ENCODE assay signal across 8 cellular contexts in the genomic region with DNA sequence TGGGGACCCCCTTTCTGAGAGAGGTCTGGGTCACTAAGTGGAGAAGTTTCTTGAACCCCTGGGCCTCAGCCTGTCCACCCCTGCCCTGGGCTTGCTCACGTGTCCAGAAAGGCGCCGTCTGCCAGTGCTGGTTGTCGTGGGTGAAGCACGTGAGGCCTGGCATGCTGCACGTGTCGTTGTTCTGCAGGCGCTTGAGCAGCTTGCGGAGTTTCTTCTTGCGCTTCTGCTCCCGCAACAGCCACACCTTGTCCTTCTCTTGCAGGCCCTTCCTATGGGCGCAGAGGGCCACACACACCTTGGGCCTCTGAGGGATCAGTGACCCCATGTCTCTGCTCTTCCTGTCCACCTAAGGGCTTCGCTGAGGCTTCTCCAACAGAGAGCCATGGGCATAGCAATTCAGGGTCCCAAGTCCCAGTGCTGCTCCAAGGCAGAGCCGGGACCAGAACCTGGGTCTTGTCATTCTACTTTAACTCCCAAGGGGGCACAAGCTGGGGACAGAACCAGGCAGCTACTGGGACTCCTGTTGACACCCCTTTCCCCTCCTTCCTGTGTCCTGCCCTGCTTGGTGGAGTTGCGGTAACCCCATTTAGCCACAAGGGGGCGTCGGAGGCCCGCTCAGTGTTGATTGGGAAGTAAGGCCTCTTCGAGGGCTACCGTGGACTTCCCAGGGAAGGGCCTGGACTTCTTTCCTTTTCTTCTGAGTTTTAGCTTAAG.
DNase-seq lines count a peak whose midpoint lies in the region; ATAC-seq and TF ChIP-seq lines count a peak whose summit lies in the region.

No MANE protein-coding gene starts in this region.

- CTCF ChIA-PET in PC-3 (lab: Charles Lee) = interaction anchor here (0.6 to 1.3 kb wide), 2 partner anchors 8 to 957 kb away, joined by 3 to 7 read pairs; no protein-coding TSS in a partner anchor

- no peaks in the 10 kb centered on the region for H3K79me2 ChIP-seq in PC-3 (ENCODE audit: low read length)

- TF ChIP-seq CTCF in PC-3 (conservative IDR thresholded peaks at IDR 0.05; ENCODE audit: low read depth, low read length) = peak; percentile 98
- peak; percentile 95 to 98 (median 96) for TF ChIP-seq CTCF in esophagus muscularis mucosa (IDR thresholded peaks at IDR 0.05)
- TF ChIP-seq CTCF in natural killer cell (IDR thresholded peaks at IDR 0.05) = peak; percentile 95

- POLR2A ChIA-PET in PC-3 (lab: Charles Lee; ENCODE audit: unreplicated experiment) = interaction anchor here (0.5 kb wide), 1 partner anchor 728 kb away, joined by 5 read pairs; no protein-coding TSS in a partner anchor

- no peak overlapping the region for H3K4me2 ChIP-seq in PC-3 (ENCODE audit: low read length)

- no peak for TF ChIP-seq EP300 in esophagus muscularis mucosa (IDR thresholded peaks at IDR 0.05)

- H3K9me2 ChIP-seq in PC-3 (replicated peaks; ENCODE audit: low read length) = no peaks in the 10 kb centered on the region

- H3K4me1 ChIP-seq in PC-3 (ENCODE audit: insufficient read depth, low read length) = no peaks in the 10 kb centered on the region
- peaks cover 12 to 34% (median 18%) of the 10 kb centered on the region in 4 donors for H3K4me1 ChIP-seq in esophagus muscularis mucosa

- H4K20me1 ChIP-seq in PC-3 (ENCODE audit: low read length) = no peaks in the 10 kb centered on the region

- no peaks in the 10 kb centered on the region for H3K27me3 Mint-ChIP-seq in natural killer cell (ENCODE audit: low read depth in 2 of 2)
- no peaks in the 10 kb centered on the region for H3K27me3 Mint-ChIP-seq in stimulated activated naive B cell treated with anti-CD40 and anti-IgM and Interleukin-4, amounts not matched to agents 10 μg/mL and 1 μg/mL and 100 μg/mL, for 72 hours

- H3K9me3 ChIP-seq in PC-3 (ENCODE audit: low read length) = no peaks in the 10 kb centered on the region
- H3K9me3 ChIP-seq in esophagus muscularis mucosa = no peaks in the 10 kb centered on the region

- peaks cover 7 to 8% of the 10 kb centered on the region in 2 donors for H3K4me1 Mint-ChIP-seq in natural killer cell
- H3K4me1 Mint-ChIP-seq in stimulated activated naive B cell treated with anti-CD40 and anti-IgM and Interleukin-4, amounts not matched to agents 10 μg/mL and 1 μg/mL and 100 μg/mL, for 72 hours = peaks cover 36 to 53% of the 10 kb centered on the region in 2 donors

- H3K4me3 Mint-ChIP-seq in natural killer cell = no peak overlapping the region
- peak overlapping the region; percentile 2 to 32 for H3K4me3 Mint-ChIP-seq in stimulated activated naive B cell treated with anti-CD40 and anti-IgM and Interleukin-4, amounts not matched to agents 10 μg/mL and 1 μg/mL and 100 μg/mL, for 72 hours

- BruUV-seq in PC-3 (replicated peaks; lab: Mats Ljungman, UMichigan) = no TSS peak

- intact Hi-C loops in PC-3 (cut with micrococcal nuclease) = loop anchor here (2.0 to 5.0 kb wide), 2 partner anchors 634 to 957 kb away; no protein-coding TSS in a partner anchor
- intact Hi-C loops in esophagus muscularis mucosa (cut with DNase I) = loop anchor here (2.0 to 10.0 kb wide), 2 partner anchors 957 to 1251 kb away; no protein-coding TSS in a partner anchor
- intact Hi-C loops in natural killer cell (cut with micrococcal nuclease) = loop anchor here (1.0 kb wide), 1 partner anchor 958 kb away; no protein-coding TSS in a partner anchor

- H3K36me3 ChIP-seq in PC-3 (ENCODE audit: low read depth, low read length) = peaks cover 50% of the 10 kb centered on the region
- H3K36me3 ChIP-seq in esophagus muscularis mucosa = peaks cover 17 to 88% (median 67%) of the 10 kb centered on the region in 4 donors

- no peak overlapping the region for H3K9ac ChIP-seq in PC-3 (ENCODE audit: low read length)

- no peaks in the 10 kb centered on the region for H3K9me3 Mint-ChIP-seq in natural killer cell
- no peaks in the 10 kb centered on the region for H3K9me3 Mint-ChIP-seq in stimulated activated naive B cell treated with anti-CD40 and anti-IgM and Interleukin-4, amounts not matched to agents 10 μg/mL and 1 μg/mL and 100 μg/mL, for 72 hours

- H3K36me3 Mint-ChIP-seq in natural killer cell = no peaks in the 10 kb centered on the region
- H3K36me3 Mint-ChIP-seq in stimulated activated naive B cell treated with anti-CD40 and anti-IgM and Interleukin-4, amounts not matched to agents 10 μg/mL and 1 μg/mL and 100 μg/mL, for 72 hours = peaks cover 38 to 52% of the 10 kb centered on the region in 2 donors

- DNase-seq in DMS53 (lab: John Stamatoyannopoulos, UW) (peak; percentile 77), HT1080 (ENCODE audit: low read depth) (peak; percentile 68), PC-3 (peak; percentile 86), activated T-cell treated with anti-CD3 and anti-CD28 coated beads for 4 hours (peak; percentile 66), esophagus muscularis mucosa (ENCODE audit: extremely low spot score) (no peak), natural killer cell (peak; percentile 67)
- DNase-seq in stimulated activated naive B cell treated with anti-CD40 and anti-IgM and Interleukin-4, amounts not matched to agents 10 μg/mL and 1 μg/mL and 100 μg/mL, for 72 hours = peak; percentile 64

- TF ChIP-seq POLR2A in esophagus muscularis mucosa (IDR thresholded peaks at IDR 0.05; ENCODE audit: low read depth) = no peak

- peak overlapping the region in 1 of 2 donors; percentile 60 for H3K27ac Mint-ChIP-seq in natural killer cell
- peak overlapping the region; percentile 83 for H3K27ac Mint-ChIP-seq in stimulated activated naive B cell treated with anti-CD40 and anti-IgM and Interleukin-4, amounts not matched to agents 10 μg/mL and 1 μg/mL and 100 μg/mL, for 72 hours

- 39% methylated on average over 11 of the region's 20 CpGs for WGBS in esophagus muscularis mucosa

- H3F3A ChIP-seq in PC-3 (ENCODE audit: low read length, unreplicated experiment) = no peaks in the 10 kb centered on the region

- H3K4me3 ChIP-seq in PC-3 (ENCODE audit: low read length) = no peak overlapping the region
- H3K4me3 ChIP-seq in esophagus muscularis mucosa = no peak overlapping the region

- H3K27me3 ChIP-seq in PC-3 (ENCODE audit: low read length) (no peaks in the 10 kb centered on the region), esophagus muscularis mucosa (no peaks in the 10 kb centered on the region)

- ATAC-seq in PC-3 (peak; percentile 90), natural killer cell (peak; percentile 83 to 91 (median 87)), HG03159 (IDR thresholded peaks at IDR 0.05; ENCODE audit: unreplicated experiment) (no peak)
- ATAC-seq in stimulated activated naive B cell treated with anti-CD40 and anti-IgM and Interleukin-4, amounts not matched to agents 10 μg/mL and 1 μg/mL and 100 μg/mL, for 72 hours (replicated peaks) = peak; percentile 67 to 70

- H2AFZ ChIP-seq in PC-3 (ENCODE audit: low read length) = no peak overlapping the region

- H3K27ac ChIP-seq in PC-3 (ENCODE audit: low read length) (no peak overlapping the region), esophagus muscularis mucosa (replicated peaks in 1 of 4) (peak overlapping the region in 2 of 4 donors; percentile 12 to 31)
